In the genomic region with DNA sequence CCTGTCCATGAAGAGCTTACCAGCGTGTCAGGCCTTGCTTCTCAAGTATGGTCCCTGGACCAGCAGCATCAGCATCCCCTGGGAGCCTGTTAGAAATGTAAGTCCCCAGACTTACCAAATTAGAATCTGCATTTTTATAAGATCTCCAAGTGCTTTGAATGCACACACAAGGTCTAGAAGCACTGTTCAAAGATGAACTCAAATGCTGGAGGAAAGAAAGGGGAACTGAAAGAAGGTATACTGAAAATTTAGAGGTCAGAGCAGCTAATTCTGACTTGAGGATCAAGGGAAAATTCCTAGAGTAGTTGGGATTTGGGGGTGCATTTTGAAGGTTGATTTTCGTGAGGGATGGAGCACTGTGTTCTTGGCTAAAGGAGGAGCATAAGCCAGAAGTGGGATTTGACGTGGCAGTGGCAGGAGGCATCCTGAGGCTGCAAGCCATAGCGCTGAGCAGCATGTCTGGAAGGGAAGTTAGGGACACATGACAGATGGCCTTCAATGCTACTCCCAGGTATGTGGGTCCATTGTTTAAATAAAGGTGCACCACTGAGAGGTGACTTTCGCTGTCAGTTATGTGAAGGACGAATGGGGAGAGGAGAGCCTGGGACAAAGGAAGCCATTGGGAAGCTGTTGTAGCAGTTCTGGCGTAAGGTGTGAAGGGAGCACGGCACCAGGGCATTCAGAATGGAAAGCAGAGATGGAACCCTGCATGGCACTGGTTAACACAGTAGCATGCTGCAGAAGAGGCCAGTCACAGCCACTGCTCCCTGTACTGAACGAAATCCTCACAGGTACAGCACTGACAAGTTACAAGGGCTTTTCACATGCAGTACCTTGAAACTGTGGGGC, we compare ENCODE assay signal across 1 cellular context.
A peak's percentile ranks its signal among the peaks of the same experiment; 100 is the strongest.
TF ChIP-seq lines count a peak whose summit lies in the region.

No MANE protein-coding gene starts in this region.

TF ChIP-seq in GM12878, 131 proteins besides CTCF, POLR2A, EP300 and RAD21:
- TF ChIP-seq YY1 (IDR thresholded peaks at IDR 0.05; ENCODE audit: low read depth, low read length) (no peak), POLR2AphosphoS5 (IDR thresholded peaks at IDR 0.05; ENCODE audit: low read length) (no peak), RBBP5 (conservative IDR thresholded peaks at IDR 0.05) (no peak), LARP7 (IDR thresholded peaks at IDR 0.05) (no peak), JUND (IDR thresholded peaks at IDR 0.05; ENCODE audit: low read depth, low read length) (no peak), SPI1 (IDR thresholded peaks at IDR 0.05; ENCODE audit: borderline replicate concordance, insufficient read depth, low read depth, low read length) (peak; percentile 82), CBX5 (IDR thresholded peaks at IDR 0.05; ENCODE audit: low read depth) (no peak), IKZF2 (IDR thresholded peaks at IDR 0.05) (peak; percentile 28 to 29; a peak in 3 of 4 replicates), BCL11A (IDR thresholded peaks at IDR 0.05; ENCODE audit: low read depth, low read length) (no peak), CEBPB (IDR thresholded peaks at IDR 0.05; ENCODE audit: borderline replicate concordance in 1 of 2, low read depth in 2 of 2, low read length in 2 of 2) (no peak), ZNF622 (IDR thresholded peaks at IDR 0.05) (no peak), HCFC1 (IDR thresholded peaks at IDR 0.05; ENCODE audit: low read length) (no peak), IKZF1 (conservative IDR thresholded peaks at IDR 0.05) (0 out of 2 replicates have a peak, but pooled peaks have one; percentile 20), GABPA (IDR thresholded peaks at IDR 0.05; ENCODE audit: low read depth) (no peak)
- TF ChIP-seq, protein P1, sequence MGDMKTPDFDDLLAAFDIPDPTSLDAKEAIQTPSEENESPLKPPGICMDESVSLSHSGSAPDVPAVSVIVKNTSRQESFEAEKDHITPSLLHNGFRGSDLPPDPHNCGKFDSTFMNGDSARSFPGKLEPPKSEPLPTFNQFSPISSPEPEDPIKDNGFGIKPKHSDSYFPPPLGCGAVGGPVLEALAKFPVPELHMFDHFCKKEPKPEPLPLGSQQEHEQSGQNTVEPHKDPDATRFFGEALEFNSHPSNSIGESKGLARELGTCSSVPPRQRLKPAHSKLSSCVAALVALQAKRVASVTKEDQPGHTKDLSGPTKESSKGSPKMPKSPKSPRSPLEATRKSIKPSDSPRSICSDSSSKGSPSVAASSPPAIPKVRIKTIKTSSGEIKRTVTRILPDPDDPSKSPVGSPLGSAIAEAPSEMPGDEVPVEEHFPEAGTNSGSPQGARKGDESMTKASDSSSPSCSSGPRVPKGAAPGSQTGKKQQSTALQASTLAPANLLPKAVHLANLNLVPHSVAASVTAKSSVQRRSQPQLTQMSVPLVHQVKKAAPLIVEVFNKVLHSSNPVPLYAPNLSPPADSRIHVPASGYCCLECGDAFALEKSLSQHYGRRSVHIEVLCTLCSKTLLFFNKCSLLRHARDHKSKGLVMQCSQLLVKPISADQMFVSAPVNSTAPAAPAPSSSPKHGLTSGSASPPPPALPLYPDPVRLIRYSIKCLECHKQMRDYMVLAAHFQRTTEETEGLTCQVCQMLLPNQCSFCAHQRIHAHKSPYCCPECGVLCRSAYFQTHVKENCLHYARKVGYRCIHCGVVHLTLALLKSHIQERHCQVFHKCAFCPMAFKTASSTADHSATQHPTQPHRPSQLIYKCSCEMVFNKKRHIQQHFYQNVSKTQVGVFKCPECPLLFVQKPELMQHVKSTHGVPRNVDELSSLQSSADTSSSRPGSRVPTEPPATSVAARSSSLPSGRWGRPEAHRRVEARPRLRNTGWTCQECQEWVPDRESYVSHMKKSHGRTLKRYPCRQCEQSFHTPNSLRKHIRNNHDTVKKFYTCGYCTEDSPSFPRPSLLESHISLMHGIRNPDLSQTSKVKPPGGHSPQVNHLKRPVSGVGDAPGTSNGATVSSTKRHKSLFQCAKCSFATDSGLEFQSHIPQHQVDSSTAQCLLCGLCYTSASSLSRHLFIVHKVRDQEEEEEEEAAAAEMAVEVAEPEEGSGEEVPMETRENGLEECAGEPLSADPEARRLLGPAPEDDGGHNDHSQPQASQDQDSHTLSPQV (IDR thresholded peaks at IDR 0.05): no peak
- TF ChIP-seq, protein P2, sequence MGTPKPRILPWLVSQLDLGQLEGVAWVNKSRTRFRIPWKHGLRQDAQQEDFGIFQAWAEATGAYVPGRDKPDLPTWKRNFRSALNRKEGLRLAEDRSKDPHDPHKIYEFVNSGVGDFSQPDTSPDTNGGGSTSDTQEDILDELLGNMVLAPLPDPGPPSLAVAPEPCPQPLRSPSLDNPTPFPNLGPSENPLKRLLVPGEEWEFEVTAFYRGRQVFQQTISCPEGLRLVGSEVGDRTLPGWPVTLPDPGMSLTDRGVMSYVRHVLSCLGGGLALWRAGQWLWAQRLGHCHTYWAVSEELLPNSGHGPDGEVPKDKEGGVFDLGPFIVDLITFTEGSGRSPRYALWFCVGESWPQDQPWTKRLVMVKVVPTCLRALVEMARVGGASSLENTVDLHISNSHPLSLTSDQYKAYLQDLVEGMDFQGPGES (IDR thresholded peaks at IDR 0.05): no peak
- TF ChIP-seq, protein P3, sequence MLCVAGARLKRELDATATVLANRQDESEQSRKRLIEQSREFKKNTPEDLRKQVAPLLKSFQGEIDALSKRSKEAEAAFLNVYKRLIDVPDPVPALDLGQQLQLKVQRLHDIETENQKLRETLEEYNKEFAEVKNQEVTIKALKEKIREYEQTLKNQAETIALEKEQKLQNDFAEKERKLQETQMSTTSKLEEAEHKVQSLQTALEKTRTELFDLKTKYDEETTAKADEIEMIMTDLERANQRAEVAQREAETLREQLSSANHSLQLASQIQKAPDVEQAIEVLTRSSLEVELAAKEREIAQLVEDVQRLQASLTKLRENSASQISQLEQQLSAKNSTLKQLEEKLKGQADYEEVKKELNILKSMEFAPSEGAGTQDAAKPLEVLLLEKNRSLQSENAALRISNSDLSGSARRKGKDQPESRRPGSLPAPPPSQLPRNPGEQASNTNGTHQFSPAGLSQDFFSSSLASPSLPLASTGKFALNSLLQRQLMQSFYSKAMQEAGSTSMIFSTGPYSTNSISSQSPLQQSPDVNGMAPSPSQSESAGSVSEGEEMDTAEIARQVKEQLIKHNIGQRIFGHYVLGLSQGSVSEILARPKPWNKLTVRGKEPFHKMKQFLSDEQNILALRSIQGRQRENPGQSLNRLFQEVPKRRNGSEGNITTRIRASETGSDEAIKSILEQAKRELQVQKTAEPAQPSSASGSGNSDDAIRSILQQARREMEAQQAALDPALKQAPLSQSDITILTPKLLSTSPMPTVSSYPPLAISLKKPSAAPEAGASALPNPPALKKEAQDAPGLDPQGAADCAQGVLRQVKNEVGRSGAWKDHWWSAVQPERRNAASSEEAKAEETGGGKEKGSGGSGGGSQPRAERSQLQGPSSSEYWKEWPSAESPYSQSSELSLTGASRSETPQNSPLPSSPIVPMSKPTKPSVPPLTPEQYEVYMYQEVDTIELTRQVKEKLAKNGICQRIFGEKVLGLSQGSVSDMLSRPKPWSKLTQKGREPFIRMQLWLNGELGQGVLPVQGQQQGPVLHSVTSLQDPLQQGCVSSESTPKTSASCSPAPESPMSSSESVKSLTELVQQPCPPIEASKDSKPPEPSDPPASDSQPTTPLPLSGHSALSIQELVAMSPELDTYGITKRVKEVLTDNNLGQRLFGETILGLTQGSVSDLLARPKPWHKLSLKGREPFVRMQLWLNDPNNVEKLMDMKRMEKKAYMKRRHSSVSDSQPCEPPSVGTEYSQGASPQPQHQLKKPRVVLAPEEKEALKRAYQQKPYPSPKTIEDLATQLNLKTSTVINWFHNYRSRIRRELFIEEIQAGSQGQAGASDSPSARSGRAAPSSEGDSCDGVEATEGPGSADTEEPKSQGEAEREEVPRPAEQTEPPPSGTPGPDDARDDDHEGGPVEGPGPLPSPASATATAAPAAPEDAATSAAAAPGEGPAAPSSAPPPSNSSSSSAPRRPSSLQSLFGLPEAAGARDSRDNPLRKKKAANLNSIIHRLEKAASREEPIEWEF (IDR thresholded peaks at IDR 0.05; ENCODE audit: insufficient replicate concordance, low read depth, low read length): no peak
- TF ChIP-seq, protein P4, sequence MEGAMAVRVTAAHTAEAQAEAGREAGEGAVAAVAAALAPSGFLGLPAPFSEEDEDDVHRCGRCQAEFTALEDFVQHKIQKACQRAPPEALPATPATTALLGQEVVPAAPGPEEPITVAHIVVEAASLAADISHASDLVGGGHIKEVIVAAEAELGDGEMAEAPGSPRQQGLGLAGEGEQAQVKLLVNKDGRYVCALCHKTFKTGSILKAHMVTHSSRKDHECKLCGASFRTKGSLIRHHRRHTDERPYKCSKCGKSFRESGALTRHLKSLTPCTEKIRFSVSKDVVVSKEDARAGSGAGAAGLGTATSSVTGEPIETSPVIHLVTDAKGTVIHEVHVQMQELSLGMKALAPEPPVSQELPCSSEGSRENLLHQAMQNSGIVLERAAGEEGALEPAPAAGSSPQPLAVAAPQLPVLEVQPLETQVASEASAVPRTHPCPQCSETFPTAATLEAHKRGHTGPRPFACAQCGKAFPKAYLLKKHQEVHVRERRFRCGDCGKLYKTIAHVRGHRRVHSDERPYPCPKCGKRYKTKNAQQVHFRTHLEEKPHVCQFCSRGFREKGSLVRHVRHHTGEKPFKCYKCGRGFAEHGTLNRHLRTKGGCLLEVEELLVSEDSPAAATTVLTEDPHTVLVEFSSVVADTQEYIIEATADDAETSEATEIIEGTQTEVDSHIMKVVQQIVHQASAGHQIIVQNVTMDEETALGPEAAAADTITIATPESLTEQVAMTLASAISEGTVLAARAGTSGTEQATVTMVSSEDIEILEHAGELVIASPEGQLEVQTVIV (IDR thresholded peaks at IDR 0.05; ENCODE audit: borderline replicate concordance, partially characterized antibody): no peak
- TF ChIP-seq, protein P5, sequence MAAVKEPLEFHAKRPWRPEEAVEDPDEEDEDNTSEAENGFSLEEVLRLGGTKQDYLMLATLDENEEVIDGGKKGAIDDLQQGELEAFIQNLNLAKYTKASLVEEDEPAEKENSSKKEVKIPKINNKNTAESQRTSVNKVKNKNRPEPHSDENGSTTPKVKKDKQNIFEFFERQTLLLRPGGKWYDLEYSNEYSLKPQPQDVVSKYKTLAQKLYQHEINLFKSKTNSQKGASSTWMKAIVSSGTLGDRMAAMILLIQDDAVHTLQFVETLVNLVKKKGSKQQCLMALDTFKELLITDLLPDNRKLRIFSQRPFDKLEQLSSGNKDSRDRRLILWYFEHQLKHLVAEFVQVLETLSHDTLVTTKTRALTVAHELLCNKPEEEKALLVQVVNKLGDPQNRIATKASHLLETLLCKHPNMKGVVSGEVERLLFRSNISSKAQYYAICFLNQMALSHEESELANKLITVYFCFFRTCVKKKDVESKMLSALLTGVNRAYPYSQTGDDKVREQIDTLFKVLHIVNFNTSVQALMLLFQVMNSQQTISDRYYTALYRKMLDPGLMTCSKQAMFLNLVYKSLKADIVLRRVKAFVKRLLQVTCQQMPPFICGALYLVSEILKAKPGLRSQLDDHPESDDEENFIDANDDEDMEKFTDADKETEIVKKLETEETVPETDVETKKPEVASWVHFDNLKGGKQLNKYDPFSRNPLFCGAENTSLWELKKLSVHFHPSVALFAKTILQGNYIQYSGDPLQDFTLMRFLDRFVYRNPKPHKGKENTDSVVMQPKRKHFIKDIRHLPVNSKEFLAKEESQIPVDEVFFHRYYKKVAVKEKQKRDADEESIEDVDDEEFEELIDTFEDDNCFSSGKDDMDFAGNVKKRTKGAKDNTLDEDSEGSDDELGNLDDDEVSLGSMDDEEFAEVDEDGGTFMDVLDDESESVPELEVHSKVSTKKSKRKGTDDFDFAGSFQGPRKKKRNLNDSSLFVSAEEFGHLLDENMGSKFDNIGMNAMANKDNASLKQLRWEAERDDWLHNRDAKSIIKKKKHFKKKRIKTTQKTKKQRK (IDR thresholded peaks at IDR 0.05; ENCODE audit: low read depth, low read length): no peak
